23 cellular contexts compared by ENCODE assay signal in genomic region chr1:172482044-172482443, GRCh38. TPM values are rescaled to one million over a fixed set of nuclear protein-coding genes. Genes with fewer than 3 reads are reported as not detected.
DNase-seq lines count a peak whose midpoint lies in the region; ATAC-seq and TF ChIP-seq lines count a peak whose summit lies in the region.
"Had no signal": no experiment of that assay in that cellular context is flagged by ENCODE, and none has a peak within 500 bp of the region (broad histone marks: within the 10 kb centered on the region; RNA-seq: fewer than 3 reads in every experiment).

No MANE protein-coding gene starts in this region.

- H3K36me3 ChIP-seq in endocrine pancreas (ENCODE audit: control insufficient read depth, insufficient read depth, low read length): no peaks in the 10 kb centered on the region
- H3K36me3 ChIP-seq in ovary: no peaks in the 10 kb centered on the region

- CTCF ChIA-PET in GM10248 (lab: Yijun Ruan, JAX): interaction anchor here (0.9 to 2.0 kb wide), 3 partner anchors 10 to 496 kb away, joined by 3 to 5 read pairs (median 4); no protein-coding TSS in a partner anchor

- H3K4me3 Mint-ChIP-seq in glutamatergic neuron (ENCODE audit: unreplicated experiment): no peak overlapping the region
- H3K4me3 Mint-ChIP-seq in natural killer cell: no peak overlapping the region
- H3K4me3 Mint-ChIP-seq: B cell, GM23338 had no signal

- ATAC-seq in GM19452 (IDR thresholded peaks at IDR 0.05; ENCODE audit: unreplicated experiment): peak; percentile 56
- ATAC-seq in HG02981 (IDR thresholded peaks at IDR 0.05; ENCODE audit: unreplicated experiment): peak; percentile 72
- no peak for ATAC-seq in natural killer cell
- ATAC-seq in HG03457 (IDR thresholded peaks at IDR 0.05; ENCODE audit: unreplicated experiment): no peak
- ATAC-seq: GM23338, Panc1 had no signal

- H3K27me3 ChIP-seq in endocrine pancreas (ENCODE audit: control insufficient read depth, insufficient read depth, low read length) (no peaks in the 10 kb centered on the region), ovary (no peaks in the 10 kb centered on the region)

- H3K27ac ChIP-seq in ovary: no peak overlapping the region

- H3K36me3 Mint-ChIP-seq in glutamatergic neuron (ENCODE audit: unreplicated experiment) (no peaks in the 10 kb centered on the region), natural killer cell (no peaks in the 10 kb centered on the region)

- H3K9me3 Mint-ChIP-seq in glutamatergic neuron (ENCODE audit: unreplicated experiment): peaks cover 2% of the 10 kb centered on the region
- H3K9me3 Mint-ChIP-seq in natural killer cell: no peaks in the 10 kb centered on the region
- H3K9me3 Mint-ChIP-seq: GM23338 had no signal

- TF ChIP-seq CTCF in GM10248 (IDR thresholded peaks at IDR 0.05; ENCODE audit: control extremely low read depth, extremely low read depth, low read depth, missing control alignments): no peak
- no peak for TF ChIP-seq CTCF in glutamatergic neuron (IDR thresholded peaks at IDR 0.05; ENCODE audit: partially characterized antibody, unreplicated experiment)
- no peak for TF ChIP-seq CTCF in natural killer cell (IDR thresholded peaks at IDR 0.05)
- TF ChIP-seq CTCF in ovary (IDR thresholded peaks at IDR 0.05): no peak

- intact Hi-C loops in natural killer cell (cut with micrococcal nuclease) (no loop called here), ovary (cut with DNase I) (no loop called here)

- no peak overlapping the region for H3K27ac Mint-ChIP-seq in glutamatergic neuron (ENCODE audit: unreplicated experiment)
- no peak overlapping the region for H3K27ac Mint-ChIP-seq in natural killer cell
- H3K27ac Mint-ChIP-seq: B cell, GM23338 had no signal

- no peak for TF ChIP-seq POLR2A in ovary (IDR thresholded peaks at IDR 0.05)

- no peak overlapping the region for H3K9ac ChIP-seq in endocrine pancreas (ENCODE audit: control insufficient read depth, insufficient read depth, low read length)
- H3K9ac ChIP-seq: SK-N-SH had no signal

- H3K4me1 Mint-ChIP-seq in glutamatergic neuron (ENCODE audit: low read depth, unreplicated experiment) (peaks cover 3% of the 10 kb centered on the region), natural killer cell (no peaks in the 10 kb centered on the region)
- H3K4me1 Mint-ChIP-seq: B cell had no signal

- H3K4me1 ChIP-seq in endocrine pancreas (ENCODE audit: control insufficient read depth, insufficient read depth, low read length): peaks cover 8% of the 10 kb centered on the region
- no peaks in the 10 kb centered on the region for H3K4me1 ChIP-seq in ovary (ENCODE audit: insufficient read depth)

- peak overlapping the region; percentile 34 for H3K4me3 ChIP-seq in endocrine pancreas (ENCODE audit: control insufficient read depth, insufficient read depth, low read length)
- no peak overlapping the region for H3K4me3 ChIP-seq in ovary
- H3K4me3 ChIP-seq: GM23338 had no signal

- TF ChIP-seq EP300 in ovary (IDR thresholded peaks at IDR 0.05): no peak

- H3K9me3 ChIP-seq in endocrine pancreas (ENCODE audit: control insufficient read depth, low read length) (no peaks in the 10 kb centered on the region), ovary (no peaks in the 10 kb centered on the region)
- H3K9me3 ChIP-seq: SK-N-SH had no signal

- peak; percentile 13 for DNase-seq in GM10248 (ENCODE audit: extremely low spot score)
- DNase-seq in glutamatergic neuron: no peak
- no peak for DNase-seq in natural killer cell
- no peak for DNase-seq in ovary
- DNase-seq: DMS79 treated with DMSO at 0.1 percent for 48 hours; HCEC 1CT; KG1; NCI-H1092 treated with DMSO at 0.1 percent for 48 hours; NCI-H1436 treated with DMSO at 0.1 percent for 48 hours; NCI-H2029; NCI-H2227 treated with DMSO at 0.1 percent for 48 hours; NCI-H524; NCI-H774; NK-92 treated with Interleukin-12 subunit alpha and Interleukin-12 subunit beta, amount 100 ng/mL, for 24 hours; SIG-M5; SK-N-SH had no signal

- POLR2A ChIA-PET in GM10248 (lab: Yijun Ruan, JAX): no interaction called here

- WGBS in ovary, 3 donors: 0 to 2% (median 0%) methylated on average over 1 of the region's 1 CpG

- H3K27me3 Mint-ChIP-seq in glutamatergic neuron (ENCODE audit: unreplicated experiment): peaks cover 2% of the 10 kb centered on the region
- H3K27me3 Mint-ChIP-seq in natural killer cell (ENCODE audit: low read depth in 2 of 2): peaks cover 11 to 23% of the 10 kb centered on the region in 2 donors

RNA-seq across cellular contexts. Expression of gene PIGC, which starts 38.2 kb away (rescaled TPM):
- total RNA-seq in glutamatergic neuron (ENCODE audit: unreplicated experiment) (27.7 TPM), natural killer cell (10 to 100 TPM; 27.9 to 35.7 (median 30.4) TPM), ovary (10 to 100 TPM; 21.1 to 27.9 (median 24.8) TPM)
- polyA plus RNA-seq in ovary: 10 to 100 TPM; 37.3 to 49.3 TPM

RNA-seq across cellular contexts. Expression of gene SUCO, which starts 50.9 kb away (rescaled TPM):
- total RNA-seq in glutamatergic neuron (ENCODE audit: unreplicated experiment): 51.7 TPM
- total RNA-seq in natural killer cell: 10 to 100 TPM; 86.0 to 97.5 (median 96.0) TPM
- 10 to 100 TPM; 51.5 to 68.1 (median 59.6) TPM for total RNA-seq in ovary
- polyA plus RNA-seq in ovary: 10 to 100 TPM; 14.0 to 20.2 TPM

Comparison
In these comparisons a context has a peak if more than half of its experiments do, and no peak if none do; other contexts are left out.
1. ATAC-seq: peak in GM19452 (single experiment) and HG02981 (single experiment); none in natural killer cell (0 of 3) and HG03457 (single experiment).